8 cellular contexts compared by ENCODE assay signal in the genomic region with DNA sequence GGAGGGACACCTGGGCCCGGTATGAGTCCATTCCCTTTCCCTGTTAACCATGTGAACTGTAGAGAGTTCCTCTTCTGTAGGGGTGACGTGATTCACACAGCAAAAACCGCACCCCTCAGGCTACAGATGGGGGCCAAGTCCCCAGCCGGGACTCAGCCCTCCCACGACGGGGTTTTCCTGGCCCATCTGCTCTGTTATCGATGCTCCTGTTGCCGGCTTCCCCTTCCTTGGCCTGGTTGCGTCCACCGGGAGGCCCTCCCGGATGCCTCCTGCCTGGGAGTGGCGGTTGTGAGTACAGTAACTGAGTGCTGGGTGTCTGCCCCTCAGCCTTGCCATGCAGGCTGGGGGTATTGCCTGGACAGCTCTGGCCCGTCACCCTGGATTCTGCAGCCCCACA. TPM values are rescaled to one million over a fixed set of nuclear protein-coding genes. Genes with fewer than 3 reads are reported as not detected.
DNase-seq lines count a peak whose midpoint lies in the region; FAIRE-seq and TF ChIP-seq lines count a peak whose summit lies in the region.

No MANE protein-coding gene starts in this region.

- no peak for TF ChIP-seq CTCF in H9 (conservative IDR thresholded peaks at IDR 0.05)

- no peaks in the 10 kb centered on the region for H4K20me1 ChIP-seq in H9 (ENCODE audit: control insufficient read depth, insufficient read depth, insufficient read length)

- H3K27ac Mint-ChIP-seq in H9: no peak overlapping the region
- H3K27ac Mint-ChIP-seq in activated naive CD4-positive, alpha-beta T cell treated with anti-CD3 and anti-CD28 coated beads, Interleukin-2, amount 10 ng/mL, durations not matched to agents 7 days and 5 days: peak overlapping the region; percentile 68

- DNase-seq in GM12892 (ENCODE audit: insufficient read length) (peak; percentile 55), H9 (peak; percentile 78), NAMALWA (ENCODE audit: low spot score) (peak; percentile 61), NCI-H2081 treated with DMSO at 0.1 percent for 48 hours (lab: John Stamatoyannopoulos, UW) (no peak), UCSD-AML1 (lab: John Stamatoyannopoulos, UW; ENCODE audit: unreplicated experiment) (no peak)
- DNase-seq in activated naive CD4-positive, alpha-beta T cell treated with anti-CD3 and anti-CD28 coated beads, Interleukin-2, amount 10 ng/mL, durations not matched to agents 7 days and 5 days: peak; percentile 52
- DNase-seq in stimulated activated CD4-positive, alpha-beta T cell treated with anti-CD3 and anti-CD28 coated beads, Interleukin-4, amount 100 ng/mL, for 24 hours: peak; percentile 70

- no peak overlapping the region for H3K9ac ChIP-seq in H9 (ENCODE audit: extremely low read depth, insufficient read length, low read length)

- H4K8ac ChIP-seq in H9 (replicated peaks; ENCODE audit: insufficient read length, low read depth, low read length): no peak overlapping the region

- H3K4me1 ChIP-seq in H9 (ENCODE audit: insufficient read depth, low read length): no peaks in the 10 kb centered on the region

- no peak overlapping the region for H2BK20ac ChIP-seq in H9 (ENCODE audit: low read depth, low read length, poor library complexity, severe bottlenecking)

- peaks cover 9 to 31% of the 10 kb centered on the region in 2 experiments for H3K4me1 Mint-ChIP-seq in H9
- peaks cover 23% of the 10 kb centered on the region for H3K4me1 Mint-ChIP-seq in activated naive CD4-positive, alpha-beta T cell treated with anti-CD3 and anti-CD28 coated beads, Interleukin-2, amount 10 ng/mL, durations not matched to agents 7 days and 5 days

- no peak overlapping the region for H3K14ac ChIP-seq in H9 (ENCODE audit: insufficient read depth, low read length)

- peaks cover 4% of the 10 kb centered on the region; the same call in 1 of the 2 replicates for H3K79me2 ChIP-seq in H9 (ENCODE audit: insufficient read depth, low read length)

- H3K23ac ChIP-seq in H9 (ENCODE audit: insufficient read length, low read depth, low read length): no peak overlapping the region

- no peak overlapping the region for H4K91ac ChIP-seq in H9 (ENCODE audit: insufficient read length, low read depth, low read length)

- H3K9me3 Mint-ChIP-seq in H9: no peaks in the 10 kb centered on the region
- no peaks in the 10 kb centered on the region for H3K9me3 Mint-ChIP-seq in activated naive CD4-positive, alpha-beta T cell treated with anti-CD3 and anti-CD28 coated beads, Interleukin-2, amount 10 ng/mL, durations not matched to agents 7 days and 5 days

- H3K4ac ChIP-seq in H9 (ENCODE audit: low read depth, low read length): no peak overlapping the region

- FAIRE-seq in GM12892 (lab: Jason Lieb, UNC): peak; percentile 96

- H3K4me2 ChIP-seq in H9 (ENCODE audit: insufficient read depth, insufficient read length, low read length): peak overlapping the region; percentile 49

- no peak overlapping the region for H3K27ac ChIP-seq in H9 (ENCODE audit: insufficient read length, low read depth, low read length)

- H3T11ph ChIP-seq in H9 (ENCODE audit: low read length): no peak overlapping the region

- CTCF ChIA-PET in activated naive CD4-positive, alpha-beta T cell treated with anti-CD3 and anti-CD28 coated beads, Interleukin-2, amount 10 ng/mL, durations not matched to agents 7 days and 5 days (lab: Charles Lee): interaction anchor here (0.6 to 3.9 kb wide), 8 partner anchors 11 to 565 kb away, joined by 3 to 22 read pairs (median 4); no protein-coding TSS in a partner anchor

- no peak for TF ChIP-seq POLR2A in GM12892 (IDR thresholded peaks at IDR 0.05; ENCODE audit: low read depth, low read length)

- no peak overlapping the region for H2BK5ac ChIP-seq in H9 (ENCODE audit: insufficient read length, low read length)

- H2AFZ ChIP-seq in H9 (ENCODE audit: low read length): no peak overlapping the region

- no peaks in the 10 kb centered on the region; a peak in 1 of 7 replicates for H3K36me3 Mint-ChIP-seq in H9 (ENCODE audit: insufficient read depth in 1 of 3, low read depth in 3 of 3)
- H3K36me3 Mint-ChIP-seq in activated naive CD4-positive, alpha-beta T cell treated with anti-CD3 and anti-CD28 coated beads, Interleukin-2, amount 10 ng/mL, durations not matched to agents 7 days and 5 days: no peaks in the 10 kb centered on the region

- no peak overlapping the region for H2BK12ac ChIP-seq in H9 (ENCODE audit: insufficient read length, low read depth, low read length)

- no peak overlapping the region for H2BK15ac ChIP-seq in H9 (ENCODE audit: low read depth, low read length)

- no peak overlapping the region for H2AK5ac ChIP-seq in H9 (ENCODE audit: insufficient read length, low read length)

- no peak overlapping the region for H3K18ac ChIP-seq in H9 (ENCODE audit: insufficient read length, low read depth, low read length)

- no peaks in the 10 kb centered on the region for H3K23me2 ChIP-seq in H9 (ENCODE audit: insufficient read length, low read depth, low read length, poor library complexity, severe bottlenecking)

- peaks cover 24% of the 10 kb centered on the region for H3K27me3 Mint-ChIP-seq in H9 (ENCODE audit: low read depth)
- H3K27me3 Mint-ChIP-seq in activated naive CD4-positive, alpha-beta T cell treated with anti-CD3 and anti-CD28 coated beads, Interleukin-2, amount 10 ng/mL, durations not matched to agents 7 days and 5 days: peaks cover 53% of the 10 kb centered on the region

- H3K9me3 ChIP-seq in H9 (ENCODE audit: control insufficient read depth, low read depth, low read length): no peaks in the 10 kb centered on the region
- H3K9me3 ChIP-seq in iPS-18c (ENCODE audit: control insufficient read depth, insufficient read depth, low read length): no peaks in the 10 kb centered on the region

- peak overlapping the region; percentile 68 to 81 for H3K4me3 Mint-ChIP-seq in H9
- peak overlapping the region; percentile 71 for H3K4me3 Mint-ChIP-seq in activated naive CD4-positive, alpha-beta T cell treated with anti-CD3 and anti-CD28 coated beads, Interleukin-2, amount 10 ng/mL, durations not matched to agents 7 days and 5 days

- H3K27me3 ChIP-seq in H9 (ENCODE audit: insufficient read depth, low read length): no peaks in the 10 kb centered on the region

- H3K56ac ChIP-seq in H9 (ENCODE audit: insufficient read length, low read depth, low read length): no peak overlapping the region

- no peak overlapping the region for H4K5ac ChIP-seq in H9 (ENCODE audit: insufficient read length, low read depth, low read length)

- no peaks in the 10 kb centered on the region for H3K79me1 ChIP-seq in H9 (ENCODE audit: insufficient read depth, low read depth, low read length, poor library complexity, severe bottlenecking)

- no CpG with 5 or more reads among the region's 13 CpGs for WGBS in H9 (ENCODE audit: extremely low coverage, insufficient read length, low lambda C conversion rate)

- peak overlapping the region; percentile 45 for H3K4me3 ChIP-seq in iPS-18c (ENCODE audit: insufficient read depth, low read depth, low read length)

- H2BK120ac ChIP-seq in H9 (ENCODE audit: low read depth, low read length, poor library complexity, severe bottlenecking): no peak overlapping the region

RNA-seq across cellular contexts. Expression of a gene that starts 0.8 kb away (rescaled TPM):
- polyA plus RNA-seq in GM12892 (2012; ENCODE audit: missing spikeins): 6.4 TPM
- total RNA-seq in H9 (2021): 39.6 and 42.1 TPM in 2 replicates

Comparison
In these comparisons a context has a peak if more than half of its experiments do, and no peak if none do; other contexts are left out.
1. DNase-seq: peak in GM12892 (single experiment), H9 (single experiment), NAMALWA (single experiment), activated naive CD4-positive, alpha-beta T cell treated with anti-CD3 and anti-CD28 coated beads, Interleukin-2, amount 10 ng/mL, durations not matched to agents 7 days and 5 days (single experiment) and stimulated activated CD4-positive, alpha-beta T cell treated with anti-CD3 and anti-CD28 coated beads, Interleukin-4, amount 100 ng/mL, for 24 hours (single experiment); none in NCI-H2081 treated with DMSO at 0.1 percent for 48 hours (single experiment) and UCSD-AML1 (single experiment).